Comparison of ENCODE assay signal across 15 cellular contexts in genomic region chr3:11606865-11607440, GRCh38. TPM values are rescaled to one million over a fixed set of nuclear protein-coding genes. Genes with fewer than 3 reads are reported as not detected.
A peak's percentile ranks its signal among the peaks of the same experiment; 100 is the strongest.
DNase-seq lines count a peak whose midpoint lies in the region; ATAC-seq and TF ChIP-seq lines count a peak whose summit lies in the region.
"Had no signal": no experiment of that assay in that cellular context is flagged by ENCODE, and none has a peak within 500 bp of the region (broad histone marks: within the 10 kb centered on the region; RNA-seq: fewer than 3 reads in every experiment).

No MANE protein-coding gene starts in this region.

- H3K27ac ChIP-seq in CD8-positive, alpha-beta memory T cell (ENCODE audit: low read depth, low read length), result no peak overlapping the region
- H3K27ac ChIP-seq in Karpas-422 (ENCODE audit: low read length) (peak overlapping the region; percentile 72; the same call in 1 of the 2 replicates), mammary epithelial cell (ENCODE audit: insufficient read depth, low read depth, low read length) (peak overlapping the region; percentile 27)
- H3K27ac ChIP-seq: lower lobe of right lung had no signal

- H3K9ac ChIP-seq in Karpas-422 (ENCODE audit: low read length) (no peak overlapping the region), mammary epithelial cell (ENCODE audit: insufficient read depth, low read length) (no peak overlapping the region)

- no peaks in the 10 kb centered on the region for H3K9me3 Mint-ChIP-seq in CD8-positive, alpha-beta memory T cell
- no peaks in the 10 kb centered on the region for H3K9me3 Mint-ChIP-seq in nephron progenitor cell
- no peaks in the 10 kb centered on the region for H3K9me3 Mint-ChIP-seq in activated CD8-positive, alpha-beta memory T cell treated with anti-CD3 and anti-CD28 coated beads, Interleukin-2, amount 10 ng/mL, durations not matched to agents 7 days and 5 days (ENCODE audit: low read depth)
- H3K9me3 Mint-ChIP-seq: activated CD4-positive, alpha-beta memory T cell treated with anti-CD3 and anti-CD28 coated beads, Interleukin-2, amount 10 ng/mL, durations not matched to agents 7 days and 5 days had no signal

- ATAC-seq in activated CD8-positive, alpha-beta memory T cell treated with anti-CD3 and anti-CD28 coated beads, Interleukin-2, amount 10 ng/mL, durations not matched to agents 7 days and 5 days, result no peak
- ATAC-seq: body of pancreas, lower lobe of right lung had no signal

- peaks cover 0 to 22% (median 7%) of the 10 kb centered on the region in 3 donors for H3K36me3 Mint-ChIP-seq in CD8-positive, alpha-beta memory T cell
- peaks cover 45% of the 10 kb centered on the region for H3K36me3 Mint-ChIP-seq in nephron progenitor cell (ENCODE audit: low read depth)
- peaks cover 20% of the 10 kb centered on the region for H3K36me3 Mint-ChIP-seq in activated CD8-positive, alpha-beta memory T cell treated with anti-CD3 and anti-CD28 coated beads, Interleukin-2, amount 10 ng/mL, durations not matched to agents 7 days and 5 days

- no peaks in the 10 kb centered on the region for H3K27me3 ChIP-seq in CD8-positive, alpha-beta memory T cell (ENCODE audit: insufficient read depth, low read length, poor library complexity, severe bottlenecking)
- H3K27me3 ChIP-seq in Karpas-422 (ENCODE audit: low read length), result no peaks in the 10 kb centered on the region
- no peaks in the 10 kb centered on the region for H3K27me3 ChIP-seq in mammary epithelial cell (ENCODE audit: insufficient read depth, low read length)
- no peaks in the 10 kb centered on the region for H3K27me3 ChIP-seq in MG63
- H3K27me3 ChIP-seq: body of pancreas had no signal

- CTCF ChIA-PET in CD8-positive, alpha-beta memory T cell (lab: Charles Lee), result no interaction called here
- CTCF ChIA-PET in mammary epithelial cell (lab: Charles Lee; ENCODE audit: low non-redundant PET), result no interaction called here
- CTCF ChIA-PET in activated CD8-positive, alpha-beta memory T cell treated with anti-CD3 and anti-CD28 coated beads, Interleukin-2, amount 10 ng/mL, durations not matched to agents 7 days and 5 days (lab: Charles Lee), result interaction anchor here (0.6 kb wide), 1 partner anchor 110 kb away, joined by 3 read pairs; no protein-coding TSS in a partner anchor

- H3K36me3 ChIP-seq in CD8-positive, alpha-beta memory T cell (ENCODE audit: insufficient read depth, low read length), result no peaks in the 10 kb centered on the region
- H3K36me3 ChIP-seq in Karpas-422 (ENCODE audit: insufficient read depth, low read length), result no peaks in the 10 kb centered on the region
- H3K36me3 ChIP-seq in mammary epithelial cell (ENCODE audit: insufficient read depth, low read length), result no peaks in the 10 kb centered on the region
- peaks cover 7% of the 10 kb centered on the region for H3K36me3 ChIP-seq in MG63

- in situ Hi-C loops in mammary epithelial cell (cut with MboI; ENCODE audit: low sequenced_read_pairs in 2 of 2), result no loop called here

- 90% methylated on average over 6 of the region's 6 CpGs for WGBS in mammary epithelial cell (ENCODE audit: low coverage, missing lambda C conversion rate)

- no peaks in the 10 kb centered on the region for H3K9me3 ChIP-seq in CD8-positive, alpha-beta memory T cell (ENCODE audit: low read length)
- H3K9me3 ChIP-seq in Karpas-422 (ENCODE audit: low read length) (no peaks in the 10 kb centered on the region), mammary epithelial cell (replicated peaks; ENCODE audit: insufficient read depth, low read length) (no peaks in the 10 kb centered on the region), MG63 (no peaks in the 10 kb centered on the region)
- H3K9me3 ChIP-seq: body of pancreas, lower lobe of right lung had no signal

- POLR2A ChIA-PET in CD8-positive, alpha-beta memory T cell (lab: Charles Lee), result no interaction called here

- H3K79me2 ChIP-seq in Karpas-422 (ENCODE audit: low read length), result peaks cover 96% of the 10 kb centered on the region
- peaks cover 94% of the 10 kb centered on the region for H3K79me2 ChIP-seq in mammary epithelial cell (ENCODE audit: insufficient read depth, low read length)

- H4K20me1 ChIP-seq in Karpas-422 (ENCODE audit: insufficient read depth, low read depth, low read length), result no peaks in the 10 kb centered on the region; the same call in 1 of the 2 replicates
- H4K20me1 ChIP-seq in mammary epithelial cell (ENCODE audit: insufficient read depth, low read length), result no peaks in the 10 kb centered on the region

- H3K27ac Mint-ChIP-seq in CD8-positive, alpha-beta memory T cell, result peak overlapping the region in 6 of 8 donors; percentile 7 to 80 (median 66)
- peak overlapping the region; percentile 93 for H3K27ac Mint-ChIP-seq in nephron progenitor cell
- H3K27ac Mint-ChIP-seq in activated CD8-positive, alpha-beta memory T cell treated with anti-CD3 and anti-CD28 coated beads, Interleukin-2, amount 10 ng/mL, durations not matched to agents 7 days and 5 days, result no peak overlapping the region
- H3K27ac Mint-ChIP-seq: activated CD4-positive, alpha-beta memory T cell treated with anti-CD3 and anti-CD28 coated beads, Interleukin-2, amount 10 ng/mL, durations not matched to agents 7 days and 5 days had no signal

- H2AFZ ChIP-seq in Karpas-422 (ENCODE audit: low read length), result no peak overlapping the region
- H2AFZ ChIP-seq in mammary epithelial cell (ENCODE audit: low read depth, low read length), result no peak overlapping the region

- no peak overlapping the region for H3K4me3 ChIP-seq in CD8-positive, alpha-beta memory T cell (ENCODE audit: low read length)
- H3K4me3 ChIP-seq in Karpas-422 (ENCODE audit: low read length), result no peak overlapping the region
- H3K4me3 ChIP-seq in mammary epithelial cell (replicated peaks in 1 of 3; ENCODE audit: insufficient read depth in 1 of 3, low read depth in 2 of 3, low read length in 3 of 3), result no peak overlapping the region
- H3K4me3 ChIP-seq in MG63, result no peak overlapping the region
- H3K4me3 ChIP-seq: body of pancreas, lower lobe of right lung had no signal

- TF ChIP-seq CTCF in mammary epithelial cell (conservative IDR thresholded peaks at IDR 0.05 in 1 of 2, IDR thresholded peaks at IDR 0.05 in 1 of 2; ENCODE audit: extremely low read depth in 1 of 2, insufficient read depth in 1 of 2, low read depth in 1 of 2, low read length in 2 of 2), result peak in 1 of 2 donors; percentile 19
- no peak for TF ChIP-seq CTCF in nephron progenitor cell (IDR thresholded peaks at IDR 0.05)

- dilution Hi-C loops in mammary epithelial cell (cut with HindIII; ENCODE audit: low sequenced_read_pairs), result no loop called here

- intact Hi-C loops in mammary epithelial cell (cut with micrococcal nuclease), result no loop called here

- peaks cover 60 to 81% (median 69%) of the 10 kb centered on the region in 3 donors for H3K4me1 Mint-ChIP-seq in CD8-positive, alpha-beta memory T cell
- H3K4me1 Mint-ChIP-seq in nephron progenitor cell, result peaks cover 96% of the 10 kb centered on the region
- H3K4me1 Mint-ChIP-seq in activated CD8-positive, alpha-beta memory T cell treated with anti-CD3 and anti-CD28 coated beads, Interleukin-2, amount 10 ng/mL, durations not matched to agents 7 days and 5 days, result peaks cover 38% of the 10 kb centered on the region

- no peak for DNase-seq in CD8-positive, alpha-beta memory T cell
- no peak for DNase-seq in Karpas-422
- DNase-seq in mammary epithelial cell, result peak; percentile 58
- DNase-seq in nephron progenitor cell, result no peak
- no peak for DNase-seq in SIG-M5 treated with dmso at 0.1 percent for 504 hours (lab: John Stamatoyannopoulos, UW; ENCODE audit: unreplicated experiment)
- DNase-seq in nucleus accumbens (lab: John Stamatoyannopoulos, UW), result no peak
- no peak for DNase-seq in MG63
- DNase-seq in activated CD8-positive, alpha-beta memory T cell treated with anti-CD3 and anti-CD28 coated beads, Interleukin-2, amount 10 ng/mL, durations not matched to agents 7 days and 5 days, result no peak
- DNase-seq: activated CD4-positive, alpha-beta memory T cell treated with anti-CD3 and anti-CD28 coated beads, Interleukin-2, amount 10 ng/mL, durations not matched to agents 7 days and 5 days; activated effector memory CD4-positive, alpha-beta T cell treated with Interleukin-2 at 50 U/mL for 16 hours; body of pancreas; C1 segment of cervical spinal cord; DMS79 treated with DMSO at 0.1 percent for 48 hours; lower lobe of right lung; stimulated activated naive CD4-positive, alpha-beta T cell treated with Interleukin-2 at 50 U/mL for 16 hours had no signal

- H3K9me2 ChIP-seq in Karpas-422 (replicated peaks; ENCODE audit: insufficient read depth, low read length), result no peaks in the 10 kb centered on the region

- H3K4me1 ChIP-seq in CD8-positive, alpha-beta memory T cell (ENCODE audit: insufficient read depth, low read length), result peaks cover 12% of the 10 kb centered on the region
- H3K4me1 ChIP-seq in Karpas-422 (ENCODE audit: low read length), result peaks cover 94% of the 10 kb centered on the region
- peaks cover 33% of the 10 kb centered on the region for H3K4me1 ChIP-seq in mammary epithelial cell (ENCODE audit: insufficient read depth, low read length)

- H3K4me2 ChIP-seq in Karpas-422 (ENCODE audit: low read depth, low read length, poor library complexity, severe bottlenecking), result no peak overlapping the region
- no peak overlapping the region for H3K4me2 ChIP-seq in mammary epithelial cell (ENCODE audit: insufficient read depth, low read depth, low read length)

- no peaks in the 10 kb centered on the region for H3K27me3 Mint-ChIP-seq in CD8-positive, alpha-beta memory T cell
- H3K27me3 Mint-ChIP-seq in nephron progenitor cell (ENCODE audit: low read depth, poor library complexity), result peaks cover 2% of the 10 kb centered on the region
- no peaks in the 10 kb centered on the region for H3K27me3 Mint-ChIP-seq in activated CD8-positive, alpha-beta memory T cell treated with anti-CD3 and anti-CD28 coated beads, Interleukin-2, amount 10 ng/mL, durations not matched to agents 7 days and 5 days
- H3K27me3 Mint-ChIP-seq: activated CD4-positive, alpha-beta memory T cell treated with anti-CD3 and anti-CD28 coated beads, Interleukin-2, amount 10 ng/mL, durations not matched to agents 7 days and 5 days had no signal

- no peak overlapping the region for H3K4me3 Mint-ChIP-seq in CD8-positive, alpha-beta memory T cell
- no peak overlapping the region for H3K4me3 Mint-ChIP-seq in nephron progenitor cell
- H3K4me3 Mint-ChIP-seq in activated CD8-positive, alpha-beta memory T cell treated with anti-CD3 and anti-CD28 coated beads, Interleukin-2, amount 10 ng/mL, durations not matched to agents 7 days and 5 days, result no peak overlapping the region
- H3K4me3 Mint-ChIP-seq: activated CD4-positive, alpha-beta memory T cell treated with anti-CD3 and anti-CD28 coated beads, Interleukin-2, amount 10 ng/mL, durations not matched to agents 7 days and 5 days had no signal

- BruUV-seq in mammary epithelial cell (replicated peaks; lab: Mats Ljungman, UMichigan), result no TSS peak

RNA-seq across cellular contexts. Expression of gene VGLL4, which starts 36.8 kb away (rescaled TPM):
- 10 to 100 TPM; 37.7 to 40.5 TPM for total RNA-seq in CD8-positive, alpha-beta memory T cell
- 29.9 TPM for polyA plus RNA-seq in CD8-positive, alpha-beta memory T cell
- 125 and 152 TPM in 2 replicates for total RNA-seq in Karpas-422 (2014; rRNA removed; shearing (Covaris generic); ENCODE audit: low replicate concordance)
- 10 to 100 TPM; 30.8 to 77.3 TPM for total RNA-seq in mammary epithelial cell
- 31.3 TPM for polyA plus RNA-seq in mammary epithelial cell
- polyA minus RNA-seq in mammary epithelial cell, result 46.0 TPM
- 21.1 and 42.2 TPM in 2 replicates for total RNA-seq in MG63 (2014; rRNA removed; shearing (Covaris generic); ENCODE audit: low replicate concordance)
- total RNA-seq in activated CD8-positive, alpha-beta memory T cell treated with anti-CD3 and anti-CD28 coated beads, Interleukin-2, amount 10 ng/mL, durations not matched to agents 7 days and 5 days, result 10 to 100 TPM; 45.3 to 53.2 TPM
